ENCODE assay signal across 20 cellular contexts in genomic region chr10:29533696-29534285, GRCh38.
DNase-seq lines count a peak whose midpoint lies in the region; ATAC-seq, FAIRE-seq and TF ChIP-seq lines count a peak whose summit lies in the region.
"Had no signal": no experiment of that assay in that cellular context is flagged by ENCODE, and none has a peak within 500 bp of the region (broad histone marks: within the 10 kb centered on the region; RNA-seq: fewer than 3 reads in every experiment).

No MANE protein-coding gene starts in this region.

- DNase-seq in cardiac muscle cell (ENCODE audit: low read depth in 1 of 2, low spot score in 1 of 2) (no peak), Right ventricle myocardium superior (no peak), brain microvascular endothelial cell (no peak), urothelium cell line (ENCODE audit: low spot score) (peak; percentile 21), NCI-H226 (no peak), DMS79 treated with DMSO at 0.1 percent for 48 hours (lab: John Stamatoyannopoulos, UW) (no peak)
- DNase-seq in activated naive CD4-positive, alpha-beta T cell treated with anti-CD3 and anti-CD28 coated beads, Interleukin-2, amount 50 U/mL, for 72 hours (ENCODE audit: low spot score in 2 of 2) = no peak
- DNase-seq: activated CD4-positive, alpha-beta T cell treated with anti-CD3 and anti-CD28 coated beads for 48 hours; activated naive CD4-positive, alpha-beta T cell treated with anti-CD3 and anti-CD28 coated beads for 36 hours; CD8-positive, alpha-beta memory T cell; H7; naive thymus-derived CD4-positive, alpha-beta T cell; retina; SJCRH30; stimulated activated CD4-positive, alpha-beta T cell treated with anti-CD3 and anti-CD28 coated beads, Interleukin-2, amount 100 ng/mL, for 48 hours; T-helper 9 cell had no signal

- no peak overlapping the region for H3K4me3 Mint-ChIP-seq in nephron
- H3K4me3 Mint-ChIP-seq: activated naive CD4-positive, alpha-beta T cell treated with anti-CD3 and anti-CD28 coated beads for 36 hours; CD8-positive, alpha-beta memory T cell; naive thymus-derived CD4-positive, alpha-beta T cell had no signal

- ATAC-seq in Right ventricle myocardium superior (ENCODE audit: poor library complexity) = no peak
- no peak for ATAC-seq in activated naive CD4-positive, alpha-beta T cell treated with anti-CD3 and anti-CD28 coated beads, Interleukin-2, amount 50 U/mL, for 72 hours
- ATAC-seq: GM12878; naive thymus-derived CD4-positive, alpha-beta T cell had no signal

- peaks cover 29% of the 10 kb centered on the region for H3K36me3 Mint-ChIP-seq in nephron (ENCODE audit: low read depth)
- no peaks in the 10 kb centered on the region for H3K36me3 Mint-ChIP-seq in activated naive CD4-positive, alpha-beta T cell treated with anti-CD3 and anti-CD28 coated beads, Interleukin-2, amount 50 U/mL, for 72 hours
- H3K36me3 Mint-ChIP-seq: IgD-negative memory B cell had no signal

- in situ Hi-C loops in brain microvascular endothelial cell (cut with HindIII; ENCODE audit: low pct_ligation_motif_present, low sequenced_read_pairs) = no loop called here

- no peaks in the 10 kb centered on the region for H3K9me3 Mint-ChIP-seq in nephron
- no peaks in the 10 kb centered on the region for H3K9me3 Mint-ChIP-seq in activated naive CD4-positive, alpha-beta T cell treated with anti-CD3 and anti-CD28 coated beads, Interleukin-2, amount 50 U/mL, for 72 hours
- H3K9me3 Mint-ChIP-seq: activated naive CD4-positive, alpha-beta T cell treated with anti-CD3 and anti-CD28 coated beads for 36 hours; CD8-positive, alpha-beta memory T cell; IgD-negative memory B cell; naive thymus-derived CD4-positive, alpha-beta T cell had no signal

- no peak for FAIRE-seq in urothelium cell line (lab: Jason Lieb, UNC)
- FAIRE-seq: GM12878 had no signal

- intact Hi-C loops in Right ventricle myocardium superior (cut with DNase I) = loop anchor here (10.0 kb wide), 1 partner anchor 201 kb away; no protein-coding TSS in a partner anchor

- H3K9me3 ChIP-seq in cardiac muscle cell (ENCODE audit: low read depth) = no peaks in the 10 kb centered on the region
- H3K9me3 ChIP-seq: SJCRH30, tibial nerve had no signal

- peaks cover 47% of the 10 kb centered on the region for H3K36me3 ChIP-seq in cardiac muscle cell
- H3K36me3 ChIP-seq in brain microvascular endothelial cell (replicated peaks) = peaks cover 12% of the 10 kb centered on the region

- TF ChIP-seq CTCF in cardiac muscle cell (IDR thresholded peaks at IDR 0.05; ENCODE audit: low read depth, low read length) = no peak
- TF ChIP-seq CTCF in brain microvascular endothelial cell (IDR thresholded peaks at IDR 0.05; ENCODE audit: low read depth, low read length, missing control alignments) = peak; percentile 1
- TF ChIP-seq CTCF in nephron (IDR thresholded peaks at IDR 0.05; ENCODE audit: unreplicated experiment in 3 of 3) = no peak

- peaks cover 29% of the 10 kb centered on the region for H3K4me1 Mint-ChIP-seq in nephron
- H3K4me1 Mint-ChIP-seq: IgD-negative memory B cell had no signal

- H3K4me3 ChIP-seq in cardiac muscle cell (no peak overlapping the region), brain microvascular endothelial cell (ENCODE audit: low read depth, low read length) (no peak overlapping the region)
- H3K4me3 ChIP-seq: GM12878, SJCRH30, tibial nerve had no signal

- H3K4me1 ChIP-seq in cardiac muscle cell (ENCODE audit: low read depth) = peaks cover 34% of the 10 kb centered on the region

- peak overlapping the region; percentile 49 for H3K27ac ChIP-seq in cardiac muscle cell
- peak overlapping the region; percentile 81 for H3K27ac ChIP-seq in brain microvascular endothelial cell
- H3K27ac ChIP-seq: SJCRH30 had no signal

- H3K27ac Mint-ChIP-seq in nephron = peak overlapping the region; percentile 26 to 55 (median 35)
- H3K27ac Mint-ChIP-seq in activated naive CD4-positive, alpha-beta T cell treated with anti-CD3 and anti-CD28 coated beads, Interleukin-2, amount 50 U/mL, for 72 hours = peak overlapping the region in 1 of 2 donors; percentile 79
- H3K27ac Mint-ChIP-seq: activated naive CD4-positive, alpha-beta T cell treated with anti-CD3 and anti-CD28 coated beads for 36 hours; CD8-positive, alpha-beta memory T cell; IgD-negative memory B cell had no signal

- H3K27me3 Mint-ChIP-seq in nephron (ENCODE audit: low read depth) = no peaks in the 10 kb centered on the region
- H3K27me3 Mint-ChIP-seq: CD8-positive, alpha-beta memory T cell; naive thymus-derived CD4-positive, alpha-beta T cell had no signal

- H3K27me3 ChIP-seq in cardiac muscle cell (no peaks in the 10 kb centered on the region), brain microvascular endothelial cell (replicated peaks) (no peaks in the 10 kb centered on the region)
- H3K27me3 ChIP-seq: SJCRH30, tibial nerve had no signal
